In genomic region chrX:37824491-37825224, GRCh38 we compare ENCODE assay signal across 15 cellular contexts. TPM values are rescaled to one million over a fixed set of nuclear protein-coding genes. Genes with fewer than 3 reads are reported as not detected.
DNase-seq lines count a peak whose midpoint lies in the region; ATAC-seq and TF ChIP-seq lines count a peak whose summit lies in the region.
"Had no signal": no experiment of that assay in that cellular context is flagged by ENCODE, and none has a peak within 500 bp of the region (broad histone marks: within the 10 kb centered on the region; RNA-seq: fewer than 3 reads in every experiment).

No MANE protein-coding gene starts in this region.

- no peaks in the 10 kb centered on the region for H3K79me2 ChIP-seq in GM23338 (replicated peaks; ENCODE audit: insufficient read depth)

- H3K27ac Mint-ChIP-seq in CD4-positive, CD25-positive, alpha-beta regulatory T cell: peak overlapping the region in 2 of 3 donors; percentile 9 to 78
- no peak overlapping the region; the same call in 1 of the 2 replicates for H3K27ac Mint-ChIP-seq in GM23338
- H3K27ac Mint-ChIP-seq: activated T-helper 2 cell treated with anti-CD3 and anti-CD28 coated beads, Interferon-gamma antibody, Interleukin-2, Interleukin-4, amounts not matched to agents 10 μg/mL and 5 μg/mL and 100 μg/mL, durations not matched to agents 14 hours and 24 hours and 36 hours; neural progenitor cell had no signal

- H4K20me1 ChIP-seq in GM23338 (replicated peaks; ENCODE audit: insufficient read depth): no peaks in the 10 kb centered on the region

- no peak overlapping the region for H3K4me2 ChIP-seq in GM23338
- H3K4me2 ChIP-seq: neural progenitor cell, SK-N-SH had no signal

- no peak overlapping the region for H2AFZ ChIP-seq in GM23338
- H2AFZ ChIP-seq: neural progenitor cell had no signal

- H3K9me3 Mint-ChIP-seq in CD4-positive, CD25-positive, alpha-beta regulatory T cell: no peaks in the 10 kb centered on the region
- no peaks in the 10 kb centered on the region for H3K9me3 Mint-ChIP-seq in GM23338
- H3K9me3 Mint-ChIP-seq: activated T-helper 2 cell treated with anti-CD3 and anti-CD28 coated beads, Interferon-gamma antibody, Interleukin-2, Interleukin-4, amounts not matched to agents 10 μg/mL and 5 μg/mL and 100 μg/mL, durations not matched to agents 14 hours and 24 hours and 36 hours; neural progenitor cell had no signal

- no peak overlapping the region for H3K4me3 Mint-ChIP-seq in CD4-positive, CD25-positive, alpha-beta regulatory T cell
- H3K4me3 Mint-ChIP-seq in GM23338: no peak overlapping the region
- H3K4me3 Mint-ChIP-seq: neural progenitor cell had no signal

- H3K9me3 ChIP-seq in CD4-positive, CD25-positive, alpha-beta regulatory T cell (ENCODE audit: control insufficient read depth in 2 of 2, low read length in 2 of 2): no peaks in the 10 kb centered on the region
- H3K9me3 ChIP-seq in gastroesophageal sphincter: no peaks in the 10 kb centered on the region
- H3K9me3 ChIP-seq: Peyer's patch, SK-N-SH had no signal

- no peak overlapping the region for H3K4me3 ChIP-seq in CD4-positive, CD25-positive, alpha-beta regulatory T cell (ENCODE audit: low read depth, low read length)
- no peak overlapping the region for H3K4me3 ChIP-seq in NB4 (ENCODE audit: low read depth, low read length)
- H3K4me3 ChIP-seq in GM23338: no peak overlapping the region
- no peak overlapping the region for H3K4me3 ChIP-seq in gastroesophageal sphincter
- H3K4me3 ChIP-seq: neural progenitor cell, Peyer's patch had no signal

- TF ChIP-seq EP300 in gastroesophageal sphincter (IDR thresholded peaks at IDR 0.05): no peak

- no peak for ATAC-seq in CD4-positive, CD25-positive, alpha-beta regulatory T cell (ENCODE audit: low read depth in 2 of 2)
- ATAC-seq in GM23338: no peak
- no peak for ATAC-seq in gastroesophageal sphincter

- H3K27ac ChIP-seq in 22Rv1: peak overlapping the region; percentile 41
- no peak overlapping the region for H3K27ac ChIP-seq in CD4-positive, CD25-positive, alpha-beta regulatory T cell (ENCODE audit: insufficient read depth, low read length, poor library complexity, severe bottlenecking)
- no peak overlapping the region for H3K27ac ChIP-seq in GM23338 (ENCODE audit: low read depth)
- no peak overlapping the region for H3K27ac ChIP-seq in gastroesophageal sphincter
- H3K27ac ChIP-seq: neural progenitor cell, Peyer's patch had no signal

- TF ChIP-seq POLR2A in NB4 (IDR thresholded peaks at IDR 0.05; ENCODE audit: extremely low read depth, insufficient read length): no peak
- no peak for TF ChIP-seq POLR2A in gastroesophageal sphincter (IDR thresholded peaks at IDR 0.05)

- no CpG with 5 or more reads among the region's 1 CpG for WGBS in gastroesophageal sphincter (ENCODE audit: low coverage in 1 of 2), 2 donors

- TF ChIP-seq CTCF in 22Rv1 (IDR thresholded peaks at IDR 0.05) (no peak), NB4 (IDR thresholded peaks at IDR 0.05; ENCODE audit: low read depth, low read length) (no peak), GM23338 (conservative IDR thresholded peaks at IDR 0.05; ENCODE audit: low read depth in 2 of 2) (no peak), gastroesophageal sphincter (IDR thresholded peaks at IDR 0.05) (no peak)

- no peaks in the 10 kb centered on the region for H3K36me3 Mint-ChIP-seq in CD4-positive, CD25-positive, alpha-beta regulatory T cell
- H3K36me3 Mint-ChIP-seq in GM23338 (ENCODE audit: low read depth): no peaks in the 10 kb centered on the region
- H3K36me3 Mint-ChIP-seq: neural progenitor cell had no signal

- H3K27me3 ChIP-seq in CD4-positive, CD25-positive, alpha-beta regulatory T cell (ENCODE audit: control insufficient read depth, insufficient read depth, low read length): no peaks in the 10 kb centered on the region
- H3K27me3 ChIP-seq in GM23338 (ENCODE audit: insufficient read depth) (no peaks in the 10 kb centered on the region), gastroesophageal sphincter (no peaks in the 10 kb centered on the region)
- H3K27me3 ChIP-seq: neural progenitor cell, Peyer's patch had no signal

- no peaks in the 10 kb centered on the region for H3K27me3 Mint-ChIP-seq in CD4-positive, CD25-positive, alpha-beta regulatory T cell
- H3K27me3 Mint-ChIP-seq in GM23338 (ENCODE audit: insufficient read depth, low read depth, poor library complexity): no peaks in the 10 kb centered on the region

- DNase-seq in CD4-positive, CD25-positive, alpha-beta regulatory T cell: peak in 1 of 3 donors; percentile 30
- DNase-seq in NB4 (ENCODE audit: low read depth): peak; percentile 21
- peak; percentile 3 for DNase-seq in fibroblast of gingiva (ENCODE audit: low read depth)
- DNase-seq in GM23338 (ENCODE audit: low spot score): no peak
- no peak for DNase-seq in NCI-H1105 (lab: John Stamatoyannopoulos, UW)
- no peak for DNase-seq in activated CD8-positive, alpha-beta memory T cell treated with anti-CD3 and anti-CD28 coated beads, Interleukin-2, amount 50 U/mL, for 48 hours
- DNase-seq: DMS79 treated with DMSO at 0.1 percent for 48 hours, NCI-H226 had no signal

- no peaks in the 10 kb centered on the region for H3F3A ChIP-seq in GM23338 (replicated peaks; ENCODE audit: low read depth)

- H3K9me2 ChIP-seq in GM23338 (ENCODE audit: insufficient read depth): no peaks in the 10 kb centered on the region
- H3K9me2 ChIP-seq: SK-N-SH had no signal

- peaks cover 4% of the 10 kb centered on the region for H3K4me1 ChIP-seq in CD4-positive, CD25-positive, alpha-beta regulatory T cell (ENCODE audit: control insufficient read depth, insufficient read depth, low read length, poor library complexity, severe bottlenecking)
- H3K4me1 ChIP-seq in GM23338 (ENCODE audit: insufficient read depth) (no peaks in the 10 kb centered on the region), gastroesophageal sphincter (peaks cover 0 to 6% (median 0%) of the 10 kb centered on the region in 3 donors)
- H3K4me1 ChIP-seq: neural progenitor cell, Peyer's patch had no signal

- H3K4me1 Mint-ChIP-seq in CD4-positive, CD25-positive, alpha-beta regulatory T cell: peaks cover 4 to 21% (median 14%) of the 10 kb centered on the region in 4 donors
- peaks cover 5% of the 10 kb centered on the region; the same call in 1 of the 3 replicates for H3K4me1 Mint-ChIP-seq in GM23338
- H3K4me1 Mint-ChIP-seq: neural progenitor cell had no signal

- no peaks in the 10 kb centered on the region for H3K36me3 ChIP-seq in CD4-positive, CD25-positive, alpha-beta regulatory T cell (ENCODE audit: control insufficient read depth, insufficient read depth, low read length)
- H3K36me3 ChIP-seq in GM23338 (ENCODE audit: insufficient read depth) (no peaks in the 10 kb centered on the region), gastroesophageal sphincter (no peaks in the 10 kb centered on the region)
- H3K36me3 ChIP-seq: neural progenitor cell, Peyer's patch had no signal

TF ChIP-seq in GM23338, 12 proteins besides CTCF, POLR2A, EP300 and RAD21 (continues in another document):
- no peak for TF ChIP-seq ZNF331 (CRISPR knock-in tag; IDR thresholded peaks at IDR 0.05; ENCODE audit: low read depth)
- TF ChIP-seq EZH2phosphoT487 (IDR thresholded peaks at IDR 0.05; ENCODE audit: unreplicated experiment): no peak
- no peak for TF ChIP-seq ETS1 (IDR thresholded peaks at IDR 0.05)
- no peak for TF ChIP-seq JUNB (IDR thresholded peaks at IDR 0.05; ENCODE audit: unreplicated experiment)

RNA-seq across cellular contexts. Expression of gene DYNLT3, which starts 22.7 kb away (rescaled TPM):
- total RNA-seq in CD4-positive, CD25-positive, alpha-beta regulatory T cell: 18.8 TPM
- 10 to 100 TPM; 25.0 to 32.5 (median 26.5) TPM for polyA plus RNA-seq in CD4-positive, CD25-positive, alpha-beta regulatory T cell
- total RNA-seq in GM23338 (2014; rRNA removed; shearing (Covaris generic)): 4.0 and 6.5 TPM in 2 replicates
- polyA plus RNA-seq in GM23338 (2016; fragmentation: Nextera tagmentation; extraction: Ambion mirVana): 7.6 and 8.1 TPM in 2 replicates
- total RNA-seq in gastroesophageal sphincter: 10 to 100 TPM; 39.8 to 71.2 (median 61.1) TPM

RNA-seq across cellular contexts. Expression of gene CYBB, which starts 44.8 kb away (rescaled TPM):
- 0.25 TPM for total RNA-seq in CD4-positive, CD25-positive, alpha-beta regulatory T cell
- 1 to 10 TPM in 1 of 4 donors, under 1 TPM in 2, not detected in 1; 0.19 to 1.2 (median 0.60) TPM for polyA plus RNA-seq in CD4-positive, CD25-positive, alpha-beta regulatory T cell
- total RNA-seq in GM23338 (2014; rRNA removed; shearing (Covaris generic)): 0.04 TPM in 1 of 2 replicates, not detected in the other
- polyA plus RNA-seq in GM23338 (2016; fragmentation: Nextera tagmentation; extraction: Ambion mirVana): 0.06 TPM in 1 of 2 replicates, not detected in the other
- 10 to 100 TPM in 2 of 4 donors, 1 to 10 TPM in 2; 4.0 to 40.3 (median 19.6) TPM for total RNA-seq in gastroesophageal sphincter
- total RNA-seq: epithelial cell of proximal tubule had no signal
- polyA plus RNA-seq: SK-N-SH had no signal

Comparison
In these comparisons a context has a peak if more than half of its experiments do, and no peak if none do; other contexts are left out.
1. DNase-seq: peak in NB4 (single experiment) and fibroblast of gingiva (single experiment); none in GM23338 (single experiment), NCI-H1105 (single experiment) and activated CD8-positive, alpha-beta memory T cell treated with anti-CD3 and anti-CD28 coated beads, Interleukin-2, amount 50 U/mL, for 48 hours (single experiment).